In the genomic region with DNA sequence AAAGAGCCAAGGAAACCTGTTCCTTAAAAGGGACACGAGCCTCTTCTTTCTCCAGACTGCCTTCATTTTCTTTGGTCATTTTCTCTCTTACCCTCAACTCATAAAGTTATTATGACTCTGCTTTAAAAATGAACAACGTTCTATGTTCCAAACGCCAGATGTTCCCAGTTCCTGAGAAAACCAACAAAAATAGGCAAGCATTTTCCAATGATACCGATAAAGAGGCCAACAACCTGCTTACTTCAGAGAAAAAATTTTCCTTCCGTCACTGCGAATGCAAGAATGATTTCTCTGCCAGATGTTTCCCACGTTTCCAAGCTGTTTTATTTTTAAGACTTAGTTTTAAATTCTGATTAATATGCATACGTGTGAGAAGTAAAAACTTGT, we compare ENCODE assay signal across 14 cellular contexts. TPM values are rescaled to one million over a fixed set of nuclear protein-coding genes. Genes with fewer than 3 reads are reported as not detected.
DNase-seq lines count a peak whose midpoint lies in the region; ATAC-seq and TF ChIP-seq lines count a peak whose summit lies in the region.
"Had no signal": no experiment of that assay in that cellular context is flagged by ENCODE, and none has a peak within 500 bp of the region (broad histone marks: within the 10 kb centered on the region; RNA-seq: fewer than 3 reads in every experiment).

No MANE protein-coding gene starts in this region.

- under 1% methylated on average over 8 of the region's 8 CpGs for WGBS in mammary epithelial cell (ENCODE audit: low coverage, missing lambda C conversion rate)
- 35 to 46% methylated on average over 8 of the region's 8 CpGs for WGBS in upper lobe of left lung, 2 donors

- in situ Hi-C loops in mammary epithelial cell (cut with MboI; ENCODE audit: low sequenced_read_pairs in 2 of 2): no loop called here

- H3K36me3 ChIP-seq in breast epithelium (no peaks in the 10 kb centered on the region), mammary epithelial cell (ENCODE audit: insufficient read depth, low read length) (no peaks in the 10 kb centered on the region), upper lobe of left lung (no peaks in the 10 kb centered on the region)

- no peaks in the 10 kb centered on the region for H3K79me2 ChIP-seq in mammary epithelial cell (ENCODE audit: insufficient read depth, low read length)

- DNase-seq in breast epithelium (ENCODE audit: low spot score in 2 of 2) (no peak), mammary epithelial cell (no peak), fibroblast of villous mesenchyme (ENCODE audit: low read depth) (peak; percentile 58), osteocyte (ENCODE audit: extremely low spot score, unreplicated experiment) (no peak), upper lobe of left lung (no peak), T-helper 1 cell (no peak), DMS 273 treated with DMSO at 0.1 percent for 48 hours (lab: John Stamatoyannopoulos, UW) (no peak), middle frontal gyrus (ENCODE audit: extremely low spot score, low spot score) (no peak)
- DNase-seq: 8988T; activated CD8-positive, alpha-beta memory T cell treated with anti-CD3 and anti-CD28 coated beads, Interleukin-2, amount 50 U/mL, for 48 hours; Caco-2; occipital lobe; stimulated activated CD4-positive, alpha-beta T cell treated with anti-CD3 and anti-CD28 coated beads, Interleukin-4, amount 100 ng/mL, for 1 hour had no signal

- CTCF ChIA-PET in mammary epithelial cell (lab: Charles Lee; ENCODE audit: low non-redundant PET): no interaction called here

- no peak overlapping the region for H3K4me2 ChIP-seq in mammary epithelial cell (ENCODE audit: insufficient read depth, low read depth, low read length)

- H3K4me1 ChIP-seq in breast epithelium: no peaks in the 10 kb centered on the region
- H3K4me1 ChIP-seq in mammary epithelial cell (ENCODE audit: insufficient read depth, low read length): peaks cover 7% of the 10 kb centered on the region
- peaks cover 0 to 10% (median 3%) of the 10 kb centered on the region in 4 donors for H3K4me1 ChIP-seq in upper lobe of left lung
- H3K4me1 ChIP-seq: Caco-2 had no signal

- H3K9ac ChIP-seq in mammary epithelial cell (ENCODE audit: insufficient read depth, low read length): no peak overlapping the region

- H3K27me3 Mint-ChIP-seq in osteocyte (ENCODE audit: unreplicated experiment): peaks cover 58% of the 10 kb centered on the region

- no peak for TF ChIP-seq POLR2A in breast epithelium (IDR thresholded peaks at IDR 0.05)
- TF ChIP-seq POLR2A in upper lobe of left lung (IDR thresholded peaks at IDR 0.05): no peak

- no peak for TF ChIP-seq EP300 in upper lobe of left lung (IDR thresholded peaks at IDR 0.05)

- dilution Hi-C loops in mammary epithelial cell (cut with HindIII; ENCODE audit: low sequenced_read_pairs): no loop called here

- H3K27ac ChIP-seq in breast epithelium (peak overlapping the region; percentile 81 to 90), mammary epithelial cell (ENCODE audit: insufficient read depth, low read depth, low read length) (no peak overlapping the region), upper lobe of left lung (peak overlapping the region; percentile 32 to 84 (median 78))

- H3K4me3 ChIP-seq in breast epithelium (peak overlapping the region; percentile 50 to 85 (median 69)), mammary epithelial cell (replicated peaks in 1 of 3; ENCODE audit: insufficient read depth in 1 of 3, low read depth in 2 of 3, low read length in 3 of 3) (no peak overlapping the region), fibroblast of villous mesenchyme (ENCODE audit: low read depth, low read length) (peak overlapping the region; percentile 62), upper lobe of left lung (peak overlapping the region in 3 of 4 donors; percentile 47 to 60 (median 50))

- H3K27me3 ChIP-seq in breast epithelium (peaks cover 0 to 13% of the 10 kb centered on the region in 2 donors), mammary epithelial cell (ENCODE audit: insufficient read depth, low read length) (peaks cover 33% of the 10 kb centered on the region), upper lobe of left lung (peaks cover 0 to 9% (median 2%) of the 10 kb centered on the region in 4 donors)

- peaks cover 22% of the 10 kb centered on the region for H3K36me3 Mint-ChIP-seq in osteocyte (ENCODE audit: unreplicated experiment)

- H2AFZ ChIP-seq in mammary epithelial cell (ENCODE audit: low read depth, low read length): no peak overlapping the region

- no peaks in the 10 kb centered on the region for H4K20me1 ChIP-seq in mammary epithelial cell (ENCODE audit: insufficient read depth, low read length)

- BruUV-seq in mammary epithelial cell (replicated peaks; lab: Mats Ljungman, UMichigan): no TSS peak

- H3K4me1 Mint-ChIP-seq in osteocyte (ENCODE audit: unreplicated experiment): peaks cover 40% of the 10 kb centered on the region

- H3K9me3 ChIP-seq in breast epithelium: no peaks in the 10 kb centered on the region
- H3K9me3 ChIP-seq in mammary epithelial cell (replicated peaks; ENCODE audit: insufficient read depth, low read length): no peaks in the 10 kb centered on the region
- H3K9me3 ChIP-seq in upper lobe of left lung: no peaks in the 10 kb centered on the region

- peak overlapping the region; percentile 53 for H3K27ac Mint-ChIP-seq in osteocyte (ENCODE audit: unreplicated experiment)
- H3K27ac Mint-ChIP-seq: stimulated activated naive CD8-positive, alpha-beta T cell treated with anti-CD3 and anti-CD28 coated beads, Interleukin-15, Interleukin-2, amounts not matched to agents 100 ng/mL and 50 ng/mL, for 24 hours had no signal

- peak overlapping the region; percentile 90 for H3K4me3 Mint-ChIP-seq in osteocyte (ENCODE audit: unreplicated experiment)
- H3K4me3 Mint-ChIP-seq: stimulated activated naive CD8-positive, alpha-beta T cell treated with anti-CD3 and anti-CD28 coated beads, Interleukin-15, Interleukin-2, amounts not matched to agents 100 ng/mL and 50 ng/mL, for 24 hours had no signal

- ATAC-seq in upper lobe of left lung (ENCODE audit: low FRiP score in 2 of 2): no peak

- H3K9me3 Mint-ChIP-seq in osteocyte (ENCODE audit: unreplicated experiment): peaks cover 10% of the 10 kb centered on the region

- TF ChIP-seq CTCF in breast epithelium (IDR thresholded peaks at IDR 0.05) (no peak), mammary epithelial cell (conservative IDR thresholded peaks at IDR 0.05 in 1 of 2, IDR thresholded peaks at IDR 0.05 in 1 of 2; ENCODE audit: extremely low read depth in 1 of 2, insufficient read depth in 1 of 2, low read depth in 1 of 2, low read length in 2 of 2) (no peak), fibroblast of villous mesenchyme (IDR thresholded peaks at IDR 0.05; ENCODE audit: insufficient read depth, low read depth, low read length) (no peak), osteocyte (IDR thresholded peaks at IDR 0.05) (no peak), upper lobe of left lung (IDR thresholded peaks at IDR 0.05) (no peak)

- intact Hi-C loops in breast epithelium (cut with DNase I; ENCODE audit: low total_unique reads) (no loop called here), mammary epithelial cell (cut with micrococcal nuclease) (loop anchor here (10.0 kb wide), 1 partner anchor 141 kb away; no protein-coding TSS in a partner anchor)

RNA-seq across cellular contexts. Expression of gene TRPC6, which starts 0.3 kb away (rescaled TPM):
- 10 to 100 TPM in 1 of 3 donors, 1 to 10 TPM in 2; 4.3 to 10.7 (median 6.2) TPM for total RNA-seq in breast epithelium
- total RNA-seq in mammary epithelial cell: 1 to 10 TPM in 1 of 2 donors, under 1 TPM in 1; 0.16 to 1.5 TPM
- polyA plus RNA-seq in mammary epithelial cell: not detected
- polyA minus RNA-seq in mammary epithelial cell: not detected
- total RNA-seq in fibroblast of villous mesenchyme: 26.4 and 35.8 TPM in 2 replicates
- 40.7 and 43.8 TPM in 2 replicates for total RNA-seq in osteocyte
- 10 to 100 TPM; 10.5 to 62.9 (median 18.0) TPM for total RNA-seq in upper lobe of left lung

Comparison
In these comparisons a context has a peak if more than half of its experiments do, and no peak if none do; other contexts are left out.
1. H3K4me3 ChIP-seq: peak in breast epithelium (3 of 3), fibroblast of villous mesenchyme (single experiment) and upper lobe of left lung (3 of 4); none in mammary epithelial cell (0 of 3).